In the genomic region with DNA sequence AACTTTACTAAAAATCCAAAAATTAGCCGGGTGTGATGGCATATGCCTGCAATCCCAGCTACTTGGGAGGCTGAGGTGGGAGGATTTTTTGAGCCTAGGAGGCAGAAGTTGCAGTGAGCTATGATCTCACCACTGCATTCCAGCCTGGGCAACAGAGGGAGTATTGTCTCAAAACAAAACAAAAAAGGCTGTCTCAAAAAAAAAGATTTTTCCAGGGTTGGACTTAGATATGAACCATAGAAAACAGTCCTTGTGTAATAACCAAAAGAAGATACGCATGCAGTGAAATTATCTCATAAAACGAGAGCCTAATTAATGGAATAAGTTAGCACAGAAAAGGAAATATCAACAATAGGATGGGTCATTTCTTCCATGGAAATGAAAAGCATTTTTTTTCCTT, we compare ENCODE assay signal across 17 cellular contexts.
A peak's percentile ranks its signal among the peaks of the same experiment; 100 is the strongest.
DNase-seq lines count a peak whose midpoint lies in the region; ATAC-seq and TF ChIP-seq lines count a peak whose summit lies in the region.
"Had no signal": no experiment of that assay in that cellular context is flagged by ENCODE, and none has a peak within 500 bp of the region (broad histone marks: within the 10 kb centered on the region; RNA-seq: fewer than 3 reads in every experiment).

No MANE protein-coding gene starts in this region.

- POLR2A ChIA-PET in naive thymus-derived CD4-positive, alpha-beta T cell (lab: Charles Lee) = no interaction called here

- peaks cover 69% of the 10 kb centered on the region for H3F3A ChIP-seq in GM23248 (ENCODE audit: insufficient read depth)

- no peaks in the 10 kb centered on the region for H3K9me3 ChIP-seq in GM23248 (ENCODE audit: low read depth)
- no peaks in the 10 kb centered on the region for H3K9me3 ChIP-seq in naive thymus-derived CD4-positive, alpha-beta T cell (ENCODE audit: control insufficient read depth in 2 of 3, low read length in 3 of 3)
- H3K9me3 ChIP-seq: BLaER1 treated with 17β-estradiol and CSF1 and Interleukin-3, amounts not matched to agents 10 nM and 100 nM had no signal

- peaks cover 55% of the 10 kb centered on the region for H3K4me1 ChIP-seq in GM23248 (ENCODE audit: insufficient read depth)
- peaks cover 0 to 6% of the 10 kb centered on the region in 2 donors for H3K4me1 ChIP-seq in naive thymus-derived CD4-positive, alpha-beta T cell (ENCODE audit: control insufficient read depth in 2 of 2, insufficient read depth in 2 of 2, low read length in 2 of 2)

- H3K27ac Mint-ChIP-seq in naive thymus-derived CD4-positive, alpha-beta T cell = no peak overlapping the region
- H3K27ac Mint-ChIP-seq: activated CD8-positive, alpha-beta T cell treated with anti-CD3 and anti-CD28 coated beads, Interleukin-2, amount 10 ng/mL, durations not matched to agents 7 days and 5 days; activated T-helper 17 cell treated with anti-CD3 and anti-CD28 coated beads, Interleukin-2, amount 50 U/mL, for 72 hours; stimulated activated naive B cell treated with anti-CD40 and anti-IgM and Interleukin-4, amounts not matched to agents 10 μg/mL and 1 μg/mL and 100 μg/mL, for 72 hours had no signal

- no peaks in the 10 kb centered on the region for H3K79me2 ChIP-seq in GM23248 (ENCODE audit: insufficient read depth)

- H3K4me1 Mint-ChIP-seq in naive thymus-derived CD4-positive, alpha-beta T cell = peaks cover 0 to 4% (median 0%) of the 10 kb centered on the region in 7 donors
- H3K4me1 Mint-ChIP-seq: stimulated activated naive B cell treated with anti-CD40 and anti-IgM and Interleukin-4, amounts not matched to agents 10 μg/mL and 1 μg/mL and 100 μg/mL, for 72 hours had no signal

- peaks cover 6 to 21% (median 11%) of the 10 kb centered on the region in 5 donors for H3K27me3 Mint-ChIP-seq in naive thymus-derived CD4-positive, alpha-beta T cell

- in situ Hi-C loops in GM23248 (cut with MboI) = no loop called here

- no peaks in the 10 kb centered on the region for H4K20me1 ChIP-seq in GM23248 (ENCODE audit: insufficient read depth)
- H4K20me1 ChIP-seq: BLaER1 treated with 17β-estradiol and CSF1 and Interleukin-3, amounts not matched to agents 10 nM and 100 nM had no signal

- no peak overlapping the region for H3K4me3 Mint-ChIP-seq in naive thymus-derived CD4-positive, alpha-beta T cell
- H3K4me3 Mint-ChIP-seq: activated CD8-positive, alpha-beta T cell treated with anti-CD3 and anti-CD28 coated beads, Interleukin-2, amount 10 ng/mL, durations not matched to agents 7 days and 5 days; activated T-helper 17 cell treated with anti-CD3 and anti-CD28 coated beads, Interleukin-2, amount 50 U/mL, for 72 hours; stimulated activated naive B cell treated with anti-CD40 and anti-IgM and Interleukin-4, amounts not matched to agents 10 μg/mL and 1 μg/mL and 100 μg/mL, for 72 hours had no signal

- no peaks in the 10 kb centered on the region for H3K36me3 ChIP-seq in GM23248 (ENCODE audit: low read depth)
- H3K36me3 ChIP-seq in naive thymus-derived CD4-positive, alpha-beta T cell (ENCODE audit: control insufficient read depth in 2 of 3, insufficient read depth in 3 of 3, low read length in 3 of 3) = no peaks in the 10 kb centered on the region
- H3K36me3 ChIP-seq: BLaER1 treated with 17β-estradiol and CSF1 and Interleukin-3, amounts not matched to agents 10 nM and 100 nM; WERI-Rb-1 had no signal

- ATAC-seq in SK-N-SH treated with all-trans-retinoic acid at 6 μM for 48 hours (peak; percentile 49), sciatic nerve (peak; percentile 79)
- ATAC-seq in naive thymus-derived CD4-positive, alpha-beta T cell = no peak
- ATAC-seq: activated CD8-positive, alpha-beta T cell treated with anti-CD3 and anti-CD28 coated beads, Interleukin-2, amount 10 ng/mL, durations not matched to agents 7 days and 5 days; activated T-helper 17 cell treated with anti-CD3 and anti-CD28 coated beads, Interleukin-2, amount 50 U/mL, for 72 hours; stimulated activated naive B cell treated with anti-CD40 and anti-IgM and Interleukin-4, amounts not matched to agents 10 μg/mL and 1 μg/mL and 100 μg/mL, for 72 hours had no signal

- CTCF ChIA-PET in naive thymus-derived CD4-positive, alpha-beta T cell (lab: Charles Lee) = no interaction called here

- no peaks in the 10 kb centered on the region for H3K9me3 Mint-ChIP-seq in naive thymus-derived CD4-positive, alpha-beta T cell
- H3K9me3 Mint-ChIP-seq: activated T-helper 17 cell treated with anti-CD3 and anti-CD28 coated beads, Interleukin-2, amount 50 U/mL, for 72 hours; stimulated activated naive B cell treated with anti-CD40 and anti-IgM and Interleukin-4, amounts not matched to agents 10 μg/mL and 1 μg/mL and 100 μg/mL, for 72 hours had no signal

- 13 to 18% methylated on average over 3 of the region's 3 CpGs for WGBS in GM23248 (ENCODE audit: low coverage in 1 of 2, low lambda C conversion rate in 2 of 2, missing lambda C conversion rate in 2 of 2), 2 experiments

- peak overlapping the region; percentile 75 for H3K9ac ChIP-seq in GM23248
- H3K9ac ChIP-seq: BLaER1 treated with 17β-estradiol and CSF1 and Interleukin-3, amounts not matched to agents 10 nM and 100 nM had no signal

- peak overlapping the region; percentile 97 for H3K27ac ChIP-seq in GM23248
- no peak overlapping the region for H3K27ac ChIP-seq in naive thymus-derived CD4-positive, alpha-beta T cell (ENCODE audit: low read depth, low read length)
- H3K27ac ChIP-seq: BLaER1 treated with 17β-estradiol and CSF1 and Interleukin-3, amounts not matched to agents 10 nM and 100 nM; dorsolateral prefrontal cortex; WERI-Rb-1 had no signal

- DNase-seq in GM23248 (peak; percentile 74), fibroblast of peridontal ligament (ENCODE audit: extremely low read depth) (peak; percentile 73), sciatic nerve (ENCODE audit: low spot score) (no peak), cerebellum (ENCODE audit: low spot score) (no peak), activated T-cell treated with anti-CD3 and anti-CD28 coated beads for 4 hours (no peak)
- DNase-seq in naive thymus-derived CD4-positive, alpha-beta T cell = no peak
- DNase-seq: activated CD8-positive, alpha-beta T cell treated with anti-CD3 and anti-CD28 coated beads, Interleukin-2, amount 10 ng/mL, durations not matched to agents 7 days and 5 days; amniotic stem cell; dorsolateral prefrontal cortex; NCI-H187 treated with DMSO at 0.1 percent for 48 hours; NCI-H510A treated with DMSO at 0.1 percent for 48 hours; OCI-M1; stimulated activated naive B cell treated with anti-CD40 and anti-IgM and Interleukin-4, amounts not matched to agents 10 μg/mL and 1 μg/mL and 100 μg/mL, for 72 hours; WERI-Rb-1 had no signal

- intact Hi-C loops in sciatic nerve (cut with DNase I) = no loop called here
- intact Hi-C loops in naive thymus-derived CD4-positive, alpha-beta T cell (cut with micrococcal nuclease) = no loop called here

- H3K4me2 ChIP-seq in GM23248 (ENCODE audit: unreplicated experiment) = peak overlapping the region; percentile 72
- H3K4me2 ChIP-seq: BLaER1 treated with 17β-estradiol and CSF1 and Interleukin-3, amounts not matched to agents 10 nM and 100 nM had no signal

- H3K36me3 Mint-ChIP-seq in naive thymus-derived CD4-positive, alpha-beta T cell = no peaks in the 10 kb centered on the region
- H3K36me3 Mint-ChIP-seq: stimulated activated naive B cell treated with anti-CD40 and anti-IgM and Interleukin-4, amounts not matched to agents 10 μg/mL and 1 μg/mL and 100 μg/mL, for 72 hours had no signal

- H3K9me2 ChIP-seq in GM23248 (ENCODE audit: insufficient read depth) = no peaks in the 10 kb centered on the region

- H3K4me3 ChIP-seq in GM23248 = peak overlapping the region; percentile 65
- H3K4me3 ChIP-seq in naive thymus-derived CD4-positive, alpha-beta T cell (ENCODE audit: low read length) = no peak overlapping the region
- H3K4me3 ChIP-seq: BLaER1 treated with 17β-estradiol and CSF1 and Interleukin-3, amounts not matched to agents 10 nM and 100 nM; dorsolateral prefrontal cortex had no signal

- H2AFZ ChIP-seq in GM23248 = peak overlapping the region; percentile 16; the same call in 1 of the 2 replicates

- H3K27me3 ChIP-seq in GM23248 (replicated peaks; ENCODE audit: insufficient read depth) = no peaks in the 10 kb centered on the region
- H3K27me3 ChIP-seq in naive thymus-derived CD4-positive, alpha-beta T cell (ENCODE audit: control insufficient read depth in 2 of 2, insufficient read depth in 2 of 2, low read length in 2 of 2) = no peaks in the 10 kb centered on the region
- H3K27me3 ChIP-seq: BLaER1 treated with 17β-estradiol and CSF1 and Interleukin-3, amounts not matched to agents 10 nM and 100 nM; dorsolateral prefrontal cortex had no signal

TF ChIP-seq in SK-N-SH treated with all-trans-retinoic acid at 6 μM for 48 hours, 23 proteins besides CTCF, POLR2A, EP300 and RAD21:
- TF ChIP-seq, protein P1, sequence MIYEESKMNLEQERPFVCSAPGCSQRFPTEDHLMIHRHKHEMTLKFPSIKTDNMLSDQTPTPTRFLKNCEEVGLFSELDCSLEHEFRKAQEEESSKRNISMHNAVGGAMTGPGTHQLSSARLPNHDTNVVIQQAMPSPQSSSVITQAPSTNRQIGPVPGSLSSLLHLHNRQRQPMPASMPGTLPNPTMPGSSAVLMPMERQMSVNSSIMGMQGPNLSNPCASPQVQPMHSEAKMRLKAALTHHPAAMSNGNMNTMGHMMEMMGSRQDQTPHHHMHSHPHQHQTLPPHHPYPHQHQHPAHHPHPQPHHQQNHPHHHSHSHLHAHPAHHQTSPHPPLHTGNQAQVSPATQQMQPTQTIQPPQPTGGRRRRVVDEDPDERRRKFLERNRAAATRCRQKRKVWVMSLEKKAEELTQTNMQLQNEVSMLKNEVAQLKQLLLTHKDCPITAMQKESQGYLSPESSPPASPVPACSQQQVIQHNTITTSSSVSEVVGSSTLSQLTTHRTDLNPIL (CRISPR knock-in tag; IDR thresholded peaks at IDR 0.05; ENCODE audit: low read depth) = 0 out of 2 replicates have a peak, but pooled peaks have one; percentile 37
- peak; percentile 75 for TF ChIP-seq ZFP3 (CRISPR knock-in tag; IDR thresholded peaks at IDR 0.05)
- no peak for TF ChIP-seq ZNF565 (CRISPR knock-in tag; conservative IDR thresholded peaks at IDR 0.05; ENCODE audit: low read depth)

Comparison
In these comparisons a context has a peak if more than half of its experiments do, and no peak if none do; other contexts are left out.
1. DNase-seq: peak in GM23248 (single experiment) and fibroblast of peridontal ligament (single experiment); none in sciatic nerve (single experiment), cerebellum (single experiment), activated T-cell treated with anti-CD3 and anti-CD28 coated beads for 4 hours (single experiment) and naive thymus-derived CD4-positive, alpha-beta T cell (0 of 9).